Comparison of ENCODE assay signal across 1 cellular context in the genomic region with DNA sequence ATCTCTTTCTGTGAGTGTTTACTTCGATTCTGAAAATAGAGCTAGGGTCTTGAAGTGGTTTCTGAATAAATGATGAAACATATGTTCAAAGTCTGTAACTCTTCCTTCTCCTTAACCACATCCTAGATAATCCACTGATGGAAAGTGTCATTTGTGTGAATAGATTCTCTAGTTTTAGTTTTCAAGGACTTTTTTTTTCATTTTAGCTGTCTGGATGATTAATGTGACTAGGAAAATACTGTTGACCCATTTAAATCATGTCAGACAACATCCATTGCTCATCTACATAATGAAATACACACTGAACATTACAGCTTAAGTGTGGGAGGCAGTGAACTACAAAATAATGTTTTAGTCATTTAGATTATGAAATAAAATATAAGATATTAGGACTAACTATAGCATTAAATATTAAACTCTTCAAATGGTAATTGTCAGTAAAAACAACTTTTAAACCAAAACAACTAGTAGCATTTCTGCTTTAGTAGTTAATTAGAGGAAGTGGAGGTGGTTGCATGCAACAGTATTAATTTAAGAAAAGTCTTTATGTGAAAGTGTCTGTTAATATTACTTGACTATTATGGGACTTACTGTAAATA.
A peak's percentile ranks its signal among the peaks of the same experiment; 100 is the strongest.
TF ChIP-seq lines count a peak whose summit lies in the region.

No MANE protein-coding gene starts in this region.

TF ChIP-seq in K562, 482 proteins besides CTCF, POLR2A, EP300 and RAD21 (continued from another document and continues in another):
- TF ChIP-seq, protein P1, sequence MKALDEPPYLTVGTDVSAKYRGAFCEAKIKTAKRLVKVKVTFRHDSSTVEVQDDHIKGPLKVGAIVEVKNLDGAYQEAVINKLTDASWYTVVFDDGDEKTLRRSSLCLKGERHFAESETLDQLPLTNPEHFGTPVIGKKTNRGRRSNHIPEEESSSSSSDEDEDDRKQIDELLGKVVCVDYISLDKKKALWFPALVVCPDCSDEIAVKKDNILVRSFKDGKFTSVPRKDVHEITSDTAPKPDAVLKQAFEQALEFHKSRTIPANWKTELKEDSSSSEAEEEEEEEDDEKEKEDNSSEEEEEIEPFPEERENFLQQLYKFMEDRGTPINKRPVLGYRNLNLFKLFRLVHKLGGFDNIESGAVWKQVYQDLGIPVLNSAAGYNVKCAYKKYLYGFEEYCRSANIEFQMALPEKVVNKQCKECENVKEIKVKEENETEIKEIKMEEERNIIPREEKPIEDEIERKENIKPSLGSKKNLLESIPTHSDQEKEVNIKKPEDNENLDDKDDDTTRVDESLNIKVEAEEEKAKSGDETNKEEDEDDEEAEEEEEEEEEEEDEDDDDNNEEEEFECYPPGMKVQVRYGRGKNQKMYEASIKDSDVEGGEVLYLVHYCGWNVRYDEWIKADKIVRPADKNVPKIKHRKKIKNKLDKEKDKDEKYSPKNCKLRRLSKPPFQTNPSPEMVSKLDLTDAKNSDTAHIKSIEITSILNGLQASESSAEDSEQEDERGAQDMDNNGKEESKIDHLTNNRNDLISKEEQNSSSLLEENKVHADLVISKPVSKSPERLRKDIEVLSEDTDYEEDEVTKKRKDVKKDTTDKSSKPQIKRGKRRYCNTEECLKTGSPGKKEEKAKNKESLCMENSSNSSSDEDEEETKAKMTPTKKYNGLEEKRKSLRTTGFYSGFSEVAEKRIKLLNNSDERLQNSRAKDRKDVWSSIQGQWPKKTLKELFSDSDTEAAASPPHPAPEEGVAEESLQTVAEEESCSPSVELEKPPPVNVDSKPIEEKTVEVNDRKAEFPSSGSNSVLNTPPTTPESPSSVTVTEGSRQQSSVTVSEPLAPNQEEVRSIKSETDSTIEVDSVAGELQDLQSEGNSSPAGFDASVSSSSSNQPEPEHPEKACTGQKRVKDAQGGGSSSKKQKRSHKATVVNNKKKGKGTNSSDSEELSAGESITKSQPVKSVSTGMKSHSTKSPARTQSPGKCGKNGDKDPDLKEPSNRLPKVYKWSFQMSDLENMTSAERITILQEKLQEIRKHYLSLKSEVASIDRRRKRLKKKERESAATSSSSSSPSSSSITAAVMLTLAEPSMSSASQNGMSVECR (CRISPR knock-in tag; IDR thresholded peaks at IDR 0.05) = no peak
- TF ChIP-seq TGIF2 (CRISPR knock-in tag; IDR thresholded peaks at IDR 0.05) = no peak
- TF ChIP-seq ZNF696 (CRISPR knock-in tag; conservative IDR thresholded peaks at IDR 0.05) = no peak
- TF ChIP-seq CBX5 (IDR thresholded peaks at IDR 0.05; ENCODE audit: borderline replicate concordance, low read depth) = no peak
- no peak for TF ChIP-seq POLR2AphosphoS2 (IDR thresholded peaks at IDR 0.05; ENCODE audit: low read length)
- TF ChIP-seq ZNF165 (CRISPR knock-in tag; IDR thresholded peaks at IDR 0.05; ENCODE audit: borderline replicate concordance) = no peak
- TF ChIP-seq SMARCC2 (IDR thresholded peaks at IDR 0.05; ENCODE audit: low read depth) = peak; percentile 70; the same call in 1 of the 2 replicates
- TF ChIP-seq CCNT2 (IDR thresholded peaks at IDR 0.05; ENCODE audit: borderline replicate concordance, extremely low read depth, insufficient read length, low read depth, low read length) = no peak
- peak; percentile 34; the same call in 1 of the 2 replicates for TF ChIP-seq CEBPB (tag; IDR thresholded peaks at IDR 0.05)
- no peak for TF ChIP-seq SAFB (IDR thresholded peaks at IDR 0.05; ENCODE audit: borderline replicate concordance, low read depth, low read length)
- TF ChIP-seq ZNF263 (CRISPR knock-in tag; IDR thresholded peaks at IDR 0.05; ENCODE audit: borderline replicate concordance) = no peak
- no peak for TF ChIP-seq KDM5B (IDR thresholded peaks at IDR 0.05; ENCODE audit: insufficient replicate concordance, low read depth, low read length)
- TF ChIP-seq, protein P2, sequence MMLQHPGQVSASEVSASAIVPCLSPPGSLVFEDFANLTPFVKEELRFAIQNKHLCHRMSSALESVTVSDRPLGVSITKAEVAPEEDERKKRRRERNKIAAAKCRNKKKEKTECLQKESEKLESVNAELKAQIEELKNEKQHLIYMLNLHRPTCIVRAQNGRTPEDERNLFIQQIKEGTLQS (IDR thresholded peaks at IDR 0.05) = peak; percentile 91
- TF ChIP-seq, protein P2 (CRISPR knock-in tag; conservative IDR thresholded peaks at IDR 0.05) = no peak
- no peak for TF ChIP-seq NR2F6 (CRISPR knock-in tag; IDR thresholded peaks at IDR 0.05)
- no peak for TF ChIP-seq BCOR (IDR thresholded peaks at IDR 0.05)
- TF ChIP-seq ZNF41 (CRISPR knock-in tag; conservative IDR thresholded peaks at IDR 0.05) = no peak
- TF ChIP-seq L3MBTL2 (IDR thresholded peaks at IDR 0.05) = peak; percentile 20; the same call in 1 of the 2 replicates
- TF ChIP-seq RUNX1 (IDR thresholded peaks at IDR 0.05; ENCODE audit: low read depth) = no peak
- TF ChIP-seq, protein P3, sequence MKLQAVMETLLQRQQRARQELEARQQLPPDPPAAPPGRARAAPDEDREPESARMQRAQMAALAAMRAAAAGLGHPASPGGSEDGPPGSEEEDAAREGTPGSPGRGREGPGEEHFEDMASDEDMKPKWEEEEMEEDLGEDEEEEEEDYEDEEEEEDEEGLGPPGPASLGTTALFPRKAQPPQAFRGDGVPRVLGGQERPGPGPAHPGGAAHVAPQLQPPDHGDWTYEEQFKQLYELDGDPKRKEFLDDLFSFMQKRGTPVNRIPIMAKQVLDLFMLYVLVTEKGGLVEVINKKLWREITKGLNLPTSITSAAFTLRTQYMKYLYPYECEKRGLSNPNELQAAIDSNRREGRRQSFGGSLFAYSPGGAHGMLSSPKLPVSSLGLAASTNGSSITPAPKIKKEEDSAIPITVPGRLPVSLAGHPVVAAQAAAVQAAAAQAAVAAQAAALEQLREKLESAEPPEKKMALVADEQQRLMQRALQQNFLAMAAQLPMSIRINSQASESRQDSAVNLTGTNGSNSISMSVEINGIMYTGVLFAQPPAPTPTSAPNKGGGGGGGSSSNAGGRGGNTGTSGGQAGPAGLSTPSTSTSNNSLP (IDR thresholded peaks at IDR 0.05; ENCODE audit: borderline replicate concordance, low read depth, low read length) = peak; percentile 82
- TF ChIP-seq ZNF175 (CRISPR knock-in tag; IDR thresholded peaks at IDR 0.05; ENCODE audit: low read depth) = peak; percentile 90
- no peak for TF ChIP-seq SIX5 (IDR thresholded peaks at IDR 0.05; ENCODE audit: borderline replicate concordance in 1 of 2, insufficient read depth in 1 of 2, low read depth in 1 of 2, low read length in 2 of 2)
- TF ChIP-seq ZBED1 (IDR thresholded peaks at IDR 0.05) = no peak
- no peak for TF ChIP-seq DNMT1 (IDR thresholded peaks at IDR 0.05)
- no peak for TF ChIP-seq CBFA2T3 (IDR thresholded peaks at IDR 0.05)
- TF ChIP-seq LARP7 (IDR thresholded peaks at IDR 0.05) = no peak
- TF ChIP-seq, protein P4, sequence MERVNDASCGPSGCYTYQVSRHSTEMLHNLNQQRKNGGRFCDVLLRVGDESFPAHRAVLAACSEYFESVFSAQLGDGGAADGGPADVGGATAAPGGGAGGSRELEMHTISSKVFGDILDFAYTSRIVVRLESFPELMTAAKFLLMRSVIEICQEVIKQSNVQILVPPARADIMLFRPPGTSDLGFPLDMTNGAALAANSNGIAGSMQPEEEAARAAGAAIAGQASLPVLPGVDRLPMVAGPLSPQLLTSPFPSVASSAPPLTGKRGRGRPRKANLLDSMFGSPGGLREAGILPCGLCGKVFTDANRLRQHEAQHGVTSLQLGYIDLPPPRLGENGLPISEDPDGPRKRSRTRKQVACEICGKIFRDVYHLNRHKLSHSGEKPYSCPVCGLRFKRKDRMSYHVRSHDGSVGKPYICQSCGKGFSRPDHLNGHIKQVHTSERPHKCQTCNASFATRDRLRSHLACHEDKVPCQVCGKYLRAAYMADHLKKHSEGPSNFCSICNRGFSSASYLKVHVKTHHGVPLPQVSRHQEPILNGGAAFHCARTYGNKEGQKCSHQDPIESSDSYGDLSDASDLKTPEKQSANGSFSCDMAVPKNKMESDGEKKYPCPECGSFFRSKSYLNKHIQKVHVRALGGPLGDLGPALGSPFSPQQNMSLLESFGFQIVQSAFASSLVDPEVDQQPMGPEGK (CRISPR knock-in tag; IDR thresholded peaks at IDR 0.05; ENCODE audit: borderline replicate concordance) = no peak
- TF ChIP-seq KHSRP (IDR thresholded peaks at IDR 0.05) = no peak
- no peak for TF ChIP-seq ZNF347 (CRISPR knock-in tag; IDR thresholded peaks at IDR 0.05; ENCODE audit: low read depth)
- TF ChIP-seq, protein P5, sequence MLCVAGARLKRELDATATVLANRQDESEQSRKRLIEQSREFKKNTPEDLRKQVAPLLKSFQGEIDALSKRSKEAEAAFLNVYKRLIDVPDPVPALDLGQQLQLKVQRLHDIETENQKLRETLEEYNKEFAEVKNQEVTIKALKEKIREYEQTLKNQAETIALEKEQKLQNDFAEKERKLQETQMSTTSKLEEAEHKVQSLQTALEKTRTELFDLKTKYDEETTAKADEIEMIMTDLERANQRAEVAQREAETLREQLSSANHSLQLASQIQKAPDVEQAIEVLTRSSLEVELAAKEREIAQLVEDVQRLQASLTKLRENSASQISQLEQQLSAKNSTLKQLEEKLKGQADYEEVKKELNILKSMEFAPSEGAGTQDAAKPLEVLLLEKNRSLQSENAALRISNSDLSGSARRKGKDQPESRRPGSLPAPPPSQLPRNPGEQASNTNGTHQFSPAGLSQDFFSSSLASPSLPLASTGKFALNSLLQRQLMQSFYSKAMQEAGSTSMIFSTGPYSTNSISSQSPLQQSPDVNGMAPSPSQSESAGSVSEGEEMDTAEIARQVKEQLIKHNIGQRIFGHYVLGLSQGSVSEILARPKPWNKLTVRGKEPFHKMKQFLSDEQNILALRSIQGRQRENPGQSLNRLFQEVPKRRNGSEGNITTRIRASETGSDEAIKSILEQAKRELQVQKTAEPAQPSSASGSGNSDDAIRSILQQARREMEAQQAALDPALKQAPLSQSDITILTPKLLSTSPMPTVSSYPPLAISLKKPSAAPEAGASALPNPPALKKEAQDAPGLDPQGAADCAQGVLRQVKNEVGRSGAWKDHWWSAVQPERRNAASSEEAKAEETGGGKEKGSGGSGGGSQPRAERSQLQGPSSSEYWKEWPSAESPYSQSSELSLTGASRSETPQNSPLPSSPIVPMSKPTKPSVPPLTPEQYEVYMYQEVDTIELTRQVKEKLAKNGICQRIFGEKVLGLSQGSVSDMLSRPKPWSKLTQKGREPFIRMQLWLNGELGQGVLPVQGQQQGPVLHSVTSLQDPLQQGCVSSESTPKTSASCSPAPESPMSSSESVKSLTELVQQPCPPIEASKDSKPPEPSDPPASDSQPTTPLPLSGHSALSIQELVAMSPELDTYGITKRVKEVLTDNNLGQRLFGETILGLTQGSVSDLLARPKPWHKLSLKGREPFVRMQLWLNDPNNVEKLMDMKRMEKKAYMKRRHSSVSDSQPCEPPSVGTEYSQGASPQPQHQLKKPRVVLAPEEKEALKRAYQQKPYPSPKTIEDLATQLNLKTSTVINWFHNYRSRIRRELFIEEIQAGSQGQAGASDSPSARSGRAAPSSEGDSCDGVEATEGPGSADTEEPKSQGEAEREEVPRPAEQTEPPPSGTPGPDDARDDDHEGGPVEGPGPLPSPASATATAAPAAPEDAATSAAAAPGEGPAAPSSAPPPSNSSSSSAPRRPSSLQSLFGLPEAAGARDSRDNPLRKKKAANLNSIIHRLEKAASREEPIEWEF (CRISPR knock-in tag; IDR thresholded peaks at IDR 0.05) = no peak
- TF ChIP-seq EHMT2 (IDR thresholded peaks at IDR 0.05) = no peak
- no peak for TF ChIP-seq ZNF408 (CRISPR knock-in tag; IDR thresholded peaks at IDR 0.05; ENCODE audit: low read depth)
- no peak for TF ChIP-seq SRSF7 (optimal IDR thresholded peaks at IDR 0.05; ENCODE audit: low read depth, low read length)
- no peak for TF ChIP-seq CBX2 (IDR thresholded peaks at IDR 0.05; ENCODE audit: insufficient read depth, low read length, poor library complexity, severe bottlenecking)
- no peak for TF ChIP-seq BMI1 (IDR thresholded peaks at IDR 0.05; ENCODE audit: low read length)
- no peak for TF ChIP-seq KDM4B (IDR thresholded peaks at IDR 0.05; ENCODE audit: borderline replicate concordance in 2 of 2, low read depth in 1 of 2)
- TF ChIP-seq NR4A1 (CRISPR knock-in tag; IDR thresholded peaks at IDR 0.05) = no peak
- no peak for TF ChIP-seq NR4A1 (tag; IDR thresholded peaks at IDR 0.05)
- TF ChIP-seq ZNF431 (CRISPR knock-in tag; IDR thresholded peaks at IDR 0.05) = no peak
- peak; percentile 96 for TF ChIP-seq ETV1 (tag; conservative IDR thresholded peaks at IDR 0.05; ENCODE audit: low read depth)
- no peak for TF ChIP-seq ASH1L (IDR thresholded peaks at IDR 0.05; ENCODE audit: borderline replicate concordance, low read depth, partially characterized antibody)
- no peak for TF ChIP-seq GTF2F1 (IDR thresholded peaks at IDR 0.05; ENCODE audit: low read depth, low read length)
- TF ChIP-seq SP2 (IDR thresholded peaks at IDR 0.05; ENCODE audit: extremely low read depth, low read depth, low read length, poor library complexity, severe bottlenecking) = no peak
- no peak for TF ChIP-seq FOS (IDR thresholded peaks at IDR 0.05; ENCODE audit: extremely low read depth, insufficient read length)
- no peak for TF ChIP-seq NCOA6 (IDR thresholded peaks at IDR 0.05)
- TF ChIP-seq, protein P6, sequence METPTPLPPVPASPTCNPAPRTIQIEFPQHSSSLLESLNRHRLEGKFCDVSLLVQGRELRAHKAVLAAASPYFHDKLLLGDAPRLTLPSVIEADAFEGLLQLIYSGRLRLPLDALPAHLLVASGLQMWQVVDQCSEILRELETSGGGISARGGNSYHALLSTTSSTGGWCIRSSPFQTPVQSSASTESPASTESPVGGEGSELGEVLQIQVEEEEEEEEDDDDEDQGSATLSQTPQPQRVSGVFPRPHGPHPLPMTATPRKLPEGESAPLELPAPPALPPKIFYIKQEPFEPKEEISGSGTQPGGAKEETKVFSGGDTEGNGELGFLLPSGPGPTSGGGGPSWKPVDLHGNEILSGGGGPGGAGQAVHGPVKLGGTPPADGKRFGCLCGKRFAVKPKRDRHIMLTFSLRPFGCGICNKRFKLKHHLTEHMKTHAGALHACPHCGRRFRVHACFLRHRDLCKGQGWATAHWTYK (CRISPR knock-in tag; IDR thresholded peaks at IDR 0.05) = no peak
- no peak for TF ChIP-seq SP1 (CRISPR knock-in tag; IDR thresholded peaks at IDR 0.05)
- TF ChIP-seq CHD1 (IDR thresholded peaks at IDR 0.05; ENCODE audit: low read length) = no peak
- no peak for TF ChIP-seq OTX1 (CRISPR knock-in tag; IDR thresholded peaks at IDR 0.05)
- no peak for TF ChIP-seq DIDO1 (tag; IDR thresholded peaks at IDR 0.05; ENCODE audit: low read depth)
- no peak for TF ChIP-seq ZNF561 (CRISPR knock-in tag; conservative IDR thresholded peaks at IDR 0.05)
- TF ChIP-seq, protein P7, sequence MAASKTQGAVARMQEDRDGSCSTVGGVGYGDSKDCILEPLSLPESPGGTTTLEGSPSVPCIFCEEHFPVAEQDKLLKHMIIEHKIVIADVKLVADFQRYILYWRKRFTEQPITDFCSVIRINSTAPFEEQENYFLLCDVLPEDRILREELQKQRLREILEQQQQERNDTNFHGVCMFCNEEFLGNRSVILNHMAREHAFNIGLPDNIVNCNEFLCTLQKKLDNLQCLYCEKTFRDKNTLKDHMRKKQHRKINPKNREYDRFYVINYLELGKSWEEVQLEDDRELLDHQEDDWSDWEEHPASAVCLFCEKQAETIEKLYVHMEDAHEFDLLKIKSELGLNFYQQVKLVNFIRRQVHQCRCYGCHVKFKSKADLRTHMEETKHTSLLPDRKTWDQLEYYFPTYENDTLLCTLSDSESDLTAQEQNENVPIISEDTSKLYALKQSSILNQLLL (CRISPR knock-in tag; IDR thresholded peaks at IDR 0.05; ENCODE audit: borderline replicate concordance) = no peak
- no peak for TF ChIP-seq KAT2B (IDR thresholded peaks at IDR 0.05; ENCODE audit: low read depth, low read length)
